In genomic region chr16:81634380-81635121, GRCh38 we compare ENCODE assay signal across 12 cellular contexts.
DNase-seq lines count a peak whose midpoint lies in the region; ATAC-seq and TF ChIP-seq lines count a peak whose summit lies in the region.
"Had no signal": no experiment of that assay in that cellular context is flagged by ENCODE, and none has a peak within 500 bp of the region (broad histone marks: within the 10 kb centered on the region; RNA-seq: fewer than 3 reads in every experiment).

No MANE protein-coding gene starts in this region.

- H4K91ac ChIP-seq in IMR-90 (ENCODE audit: insufficient read depth, low read depth, low read length) = no peak overlapping the region

- no peak overlapping the region for H2BK120ac ChIP-seq in IMR-90 (ENCODE audit: low read depth, low read length)

- intact Hi-C loops in IMR-90 (cut with micrococcal nuclease) (no loop called here), right lobe of liver (cut with DNase I) (no loop called here)
- intact Hi-C loops in activated T-helper 2 cell treated with anti-CD3 and anti-CD28 coated beads, Interferon-gamma antibody, Interleukin-2, Interleukin-4, amounts not matched to agents 10 μg/mL and 5 μg/mL and 100 μg/mL, durations not matched to agents 14 hours and 24 hours and 36 hours (cut with micrococcal nuclease) = loop anchor here (1.0 to 10.0 kb wide), 4 partner anchors 8 to 640 kb away; partner anchors contain the start of gene GAN

- H3K4me3 Mint-ChIP-seq in activated T-helper 2 cell treated with anti-CD3 and anti-CD28 coated beads, Interferon-gamma antibody, Interleukin-2, Interleukin-4, amounts not matched to agents 10 μg/mL and 5 μg/mL and 100 μg/mL, durations not matched to agents 14 hours and 24 hours and 36 hours (ENCODE audit: low read depth) = peak overlapping the region; percentile 24
- H3K4me3 Mint-ChIP-seq: IgD-negative memory B cell had no signal

- H4K20me1 ChIP-seq in IMR-90 (ENCODE audit: insufficient read depth, low read length) = peaks cover 63% of the 10 kb centered on the region

- H3K18ac ChIP-seq in IMR-90 (ENCODE audit: low read depth, low read length) = 0 out of 2 replicates have a peak overlapping the region, but pooled peaks have one; percentile 10

- CTCF ChIA-PET in IMR-90 (lab: Yijun Ruan, JAX) = no interaction called here
- CTCF ChIA-PET in RWPE1 (lab: Yijun Ruan, JAX) = interaction anchor here (0.5 kb wide), 1 partner anchor 48 kb away, joined by 7 read pairs; no protein-coding TSS in a partner anchor

- POLR2A ChIA-PET in IMR-90 (lab: Charles Lee; ENCODE audit: unreplicated experiment) = no interaction called here
- POLR2A ChIA-PET in RWPE1 (lab: Yijun Ruan, JAX; ENCODE audit: low non-redundant PET) = no interaction called here

- H3K4me2 ChIP-seq in IMR-90 (ENCODE audit: low read depth, low read length) = no peak overlapping the region

- no peak for TF ChIP-seq RAD21 in IMR-90 (IDR thresholded peaks at IDR 0.05; ENCODE audit: low read length)

- H3K9me1 ChIP-seq in IMR-90 (ENCODE audit: insufficient read depth, low read length) = peaks cover 10% of the 10 kb centered on the region; the same call in 1 of the 2 replicates

- peak overlapping the region; percentile 55; the same call in 1 of the 2 replicates for H2AK5ac ChIP-seq in IMR-90 (ENCODE audit: low read depth, low read length)

- H3K23ac ChIP-seq in IMR-90 (ENCODE audit: low read depth, low read length) = no peak overlapping the region

- DNase-seq in CD1c-positive myeloid dendritic cell (ENCODE audit: extremely low spot score) (peak; percentile 8), IMR-90 (peak; percentile 73), right lobe of liver (no peak), RWPE1 (ENCODE audit: low spot score) (no peak)
- no peak for DNase-seq in activated T-helper 2 cell treated with anti-CD3 and anti-CD28 coated beads, Interferon-gamma antibody, Interleukin-2, Interleukin-4, amounts not matched to agents 10 μg/mL and 5 μg/mL and 100 μg/mL, durations not matched to agents 14 hours and 24 hours and 36 hours (ENCODE audit: low spot score)
- DNase-seq: DMS153, dorsolateral prefrontal cortex had no signal

- peaks cover 67% of the 10 kb centered on the region for H3K4me1 Mint-ChIP-seq in activated T-helper 2 cell treated with anti-CD3 and anti-CD28 coated beads, Interferon-gamma antibody, Interleukin-2, Interleukin-4, amounts not matched to agents 10 μg/mL and 5 μg/mL and 100 μg/mL, durations not matched to agents 14 hours and 24 hours and 36 hours (ENCODE audit: low read depth)

- H3K36me3 ChIP-seq in IMR-90 (ENCODE audit: control insufficient read depth, insufficient read depth, low read length) = no peaks in the 10 kb centered on the region
- H3K36me3 ChIP-seq in right lobe of liver = no peaks in the 10 kb centered on the region
- H3K36me3 ChIP-seq: suprapubic skin had no signal

- H4K5ac ChIP-seq in IMR-90 (ENCODE audit: low read depth, low read length) = no peak overlapping the region

- no TSS peak for BruUV-seq in IMR-90 (replicated peaks; lab: Mats Ljungman, UMichigan)

- H3K9me3 Mint-ChIP-seq in activated T-helper 2 cell treated with anti-CD3 and anti-CD28 coated beads, Interferon-gamma antibody, Interleukin-2, Interleukin-4, amounts not matched to agents 10 μg/mL and 5 μg/mL and 100 μg/mL, durations not matched to agents 14 hours and 24 hours and 36 hours = no peaks in the 10 kb centered on the region
- H3K9me3 Mint-ChIP-seq: IgD-negative memory B cell had no signal

- H3K56ac ChIP-seq in IMR-90 (ENCODE audit: extremely low read depth, insufficient read depth, low read length) = no peak overlapping the region

- peaks cover 7 to 15% of the 10 kb centered on the region in 2 experiments; a peak in 2 of 4 replicates for H3K79me1 ChIP-seq in IMR-90 (ENCODE audit: low read depth in 1 of 2, low read length in 2 of 2)

- H2AFZ ChIP-seq in IMR-90 (replicated peaks; ENCODE audit: low read length, poor library complexity) = no peak overlapping the region

- H2BK15ac ChIP-seq in IMR-90 (ENCODE audit: low read depth, low read length) = peak overlapping the region; percentile 38; the same call in 1 of the 3 replicates

- ATAC-seq in IMR-90 (ENCODE audit: low read depth) (peak; percentile 59), right lobe of liver (peak; percentile 24 to 60 (median 45)), GM19455 (IDR thresholded peaks at IDR 0.05; ENCODE audit: unreplicated experiment) (no peak), HG03521 (IDR thresholded peaks at IDR 0.05; ENCODE audit: unreplicated experiment) (no peak), HG02938 (IDR thresholded peaks at IDR 0.05; ENCODE audit: unreplicated experiment) (no peak)

- dilution Hi-C loops in IMR-90 (cut with HindIII; ENCODE audit: low sequenced_read_pairs, unreplicated experiment) = no loop called here

- H3K36me3 Mint-ChIP-seq in activated T-helper 2 cell treated with anti-CD3 and anti-CD28 coated beads, Interferon-gamma antibody, Interleukin-2, Interleukin-4, amounts not matched to agents 10 μg/mL and 5 μg/mL and 100 μg/mL, durations not matched to agents 14 hours and 24 hours and 36 hours (ENCODE audit: low read depth) = peaks cover 25% of the 10 kb centered on the region

- H3K9ac ChIP-seq in IMR-90 (ENCODE audit: low read depth, low read length) = no peak overlapping the region

- WGBS in IMR-90 (ENCODE audit: extremely low coverage in 2 of 2, insufficient read length in 1 of 2), 2 experiments = no CpG with 5 or more reads among the region's 13 CpGs
- 60% methylated on average over 13 of the region's 13 CpGs for WGBS in right lobe of liver (ENCODE audit: insufficient coverage, low coverage, low lambda C conversion rate, missing lambda C conversion rate)

- H4K8ac ChIP-seq in IMR-90 (ENCODE audit: low read depth in 2 of 2, low read length in 2 of 2) = no peak overlapping the region

- H3K4me1 ChIP-seq in IMR-90 (ENCODE audit: control insufficient read depth, insufficient read depth, low read length) = peaks cover 23% of the 10 kb centered on the region
- peaks cover 0 to 43% (median 21%) of the 10 kb centered on the region in 4 donors for H3K4me1 ChIP-seq in right lobe of liver

- peak overlapping the region; percentile 100 for H3K27ac Mint-ChIP-seq in activated T-helper 2 cell treated with anti-CD3 and anti-CD28 coated beads, Interferon-gamma antibody, Interleukin-2, Interleukin-4, amounts not matched to agents 10 μg/mL and 5 μg/mL and 100 μg/mL, durations not matched to agents 14 hours and 24 hours and 36 hours

- no peak overlapping the region for H2BK5ac ChIP-seq in IMR-90 (ENCODE audit: low read depth, low read length, poor library complexity, severe bottlenecking)

- H3K4me3 ChIP-seq in IMR-90 (ENCODE audit: insufficient read depth, low read depth, low read length) (no peak overlapping the region), right lobe of liver (no peak overlapping the region)
- H3K4me3 ChIP-seq: dorsolateral prefrontal cortex, suprapubic skin had no signal

- no peak overlapping the region; the same call in 1 of the 2 replicates for H3K14ac ChIP-seq in IMR-90 (replicated peaks; ENCODE audit: low read depth, low read length)

- no peak overlapping the region for H3K27ac ChIP-seq in IMR-90 (ENCODE audit: insufficient read depth, low read length)
- H3K27ac ChIP-seq in right lobe of liver = peak overlapping the region in 1 of 3 donors; percentile 14
- no peak overlapping the region for H3K27ac ChIP-seq in RWPE1
- H3K27ac ChIP-seq: suprapubic skin had no signal

- no peak overlapping the region for H2AK9ac ChIP-seq in IMR-90 (replicated peaks; ENCODE audit: low read depth, low read length, poor library complexity)

- TF ChIP-seq CTCF in IMR-90 (conservative IDR thresholded peaks at IDR 0.05; ENCODE audit: low read depth, low read length) = no peak
- TF ChIP-seq CTCF in right lobe of liver (IDR thresholded peaks at IDR 0.05) = no peak
- TF ChIP-seq CTCF in RWPE1 (conservative IDR thresholded peaks at IDR 0.05; ENCODE audit: low read depth) = no peak

- H3K27me3 Mint-ChIP-seq in activated T-helper 2 cell treated with anti-CD3 and anti-CD28 coated beads, Interferon-gamma antibody, Interleukin-2, Interleukin-4, amounts not matched to agents 10 μg/mL and 5 μg/mL and 100 μg/mL, durations not matched to agents 14 hours and 24 hours and 36 hours (ENCODE audit: low read depth) = no peaks in the 10 kb centered on the region
- H3K27me3 Mint-ChIP-seq: IgD-negative memory B cell had no signal

- in situ Hi-C loops in IMR-90 (cut with MboI; ENCODE audit: low sequenced_read_pairs) = no loop called here

- TF ChIP-seq POLR2A in IMR-90 (IDR thresholded peaks at IDR 0.05; ENCODE audit: low read depth, low read length) (no peak), right lobe of liver (IDR thresholded peaks at IDR 0.05) (no peak)

- no peaks in the 10 kb centered on the region for H3K9me3 ChIP-seq in IMR-90 (ENCODE audit: control insufficient read depth, insufficient read depth, low read length)
- H3K9me3 ChIP-seq in right lobe of liver = no peaks in the 10 kb centered on the region
- H3K9me3 ChIP-seq: suprapubic skin had no signal

- H3K27me3 ChIP-seq in IMR-90 (ENCODE audit: control insufficient read depth, insufficient read depth, low read length) = no peaks in the 10 kb centered on the region
- H3K27me3 ChIP-seq in right lobe of liver = no peaks in the 10 kb centered on the region
- H3K27me3 ChIP-seq: dorsolateral prefrontal cortex, suprapubic skin had no signal

- H3K4ac ChIP-seq in IMR-90 (ENCODE audit: low read depth, low read length) = no peak overlapping the region

- H2BK20ac ChIP-seq in IMR-90 (ENCODE audit: low read depth, low read length) = no peak overlapping the region

TF ChIP-seq in IMR-90, 13 proteins besides CTCF, POLR2A, EP300 and RAD21 (continues in another document):
- no peak for TF ChIP-seq MAFK (IDR thresholded peaks at IDR 0.05; ENCODE audit: low read depth, low read length)
- TF ChIP-seq CHD1 (IDR thresholded peaks at IDR 0.05; ENCODE audit: low read depth, low read length) = no peak
- no peak for TF ChIP-seq MAZ (IDR thresholded peaks at IDR 0.05; ENCODE audit: borderline replicate concordance, low read depth, low read length)
- no peak for TF ChIP-seq RCOR1 (IDR thresholded peaks at IDR 0.05; ENCODE audit: insufficient replicate concordance, low read length)
- no peak for TF ChIP-seq ELK1 (IDR thresholded peaks at IDR 0.05; ENCODE audit: borderline replicate concordance, low read depth, low read length)
- TF ChIP-seq BHLHE40 (IDR thresholded peaks at IDR 0.05; ENCODE audit: low read depth, low read length) = no peak
- TF ChIP-seq RFX5 (IDR thresholded peaks at IDR 0.05; ENCODE audit: low read depth, low read length) = no peak
- TF ChIP-seq MXI1 (IDR thresholded peaks at IDR 0.05; ENCODE audit: borderline replicate concordance, low read depth, low read length) = no peak
- no peak for TF ChIP-seq FOS (IDR thresholded peaks at IDR 0.05; ENCODE audit: low read depth, low read length)

Comparison
In these comparisons a context has a peak if more than half of its experiments do, and no peak if none do; other contexts are left out.
1. DNase-seq: peak in CD1c-positive myeloid dendritic cell (single experiment) and IMR-90 (single experiment); none in activated T-helper 2 cell treated with anti-CD3 and anti-CD28 coated beads, Interferon-gamma antibody, Interleukin-2, Interleukin-4, amounts not matched to agents 10 μg/mL and 5 μg/mL and 100 μg/mL, durations not matched to agents 14 hours and 24 hours and 36 hours (single experiment), right lobe of liver (0 of 3) and RWPE1 (single experiment).
2. ATAC-seq: peak in IMR-90 (single experiment) and right lobe of liver (4 of 4); none in GM19455 (single experiment), HG03521 (single experiment) and HG02938 (single experiment).